Comparison of ENCODE assay signal across 1 cellular context in genomic region chr2:217047209-217047998, GRCh38.
TF ChIP-seq lines count a peak whose summit lies in the region.

No MANE protein-coding gene starts in this region.

TF ChIP-seq in IMR-90, 13 proteins besides CTCF, POLR2A, EP300 and RAD21:
- TF ChIP-seq CEBPB (IDR thresholded peaks at IDR 0.05; ENCODE audit: low read depth, low read length) (no peak), NFE2L2 (IDR thresholded peaks at IDR 0.05; ENCODE audit: low read depth, low read length) (peak; percentile 84), MAZ (IDR thresholded peaks at IDR 0.05; ENCODE audit: borderline replicate concordance, low read depth, low read length) (peak; percentile 69), BHLHE40 (IDR thresholded peaks at IDR 0.05; ENCODE audit: low read depth, low read length) (0 out of 2 replicates have a peak, but pooled peaks have one; percentile 20), FOS (IDR thresholded peaks at IDR 0.05; ENCODE audit: low read depth, low read length) (peak; percentile 78), CHD1 (IDR thresholded peaks at IDR 0.05; ENCODE audit: low read depth, low read length) (no peak), SMC3 (IDR thresholded peaks at IDR 0.05; ENCODE audit: low read depth, low read length) (no peak), ELK1 (IDR thresholded peaks at IDR 0.05; ENCODE audit: borderline replicate concordance, low read depth, low read length) (no peak), MAFK (IDR thresholded peaks at IDR 0.05; ENCODE audit: low read depth, low read length) (0 out of 2 replicates have a peak, but pooled peaks have one; percentile 15), RFX5 (IDR thresholded peaks at IDR 0.05; ENCODE audit: low read depth, low read length) (no peak), MXI1 (IDR thresholded peaks at IDR 0.05; ENCODE audit: borderline replicate concordance, low read depth, low read length) (no peak), USF2 (IDR thresholded peaks at IDR 0.05; ENCODE audit: low read depth, low read length) (no peak), RCOR1 (IDR thresholded peaks at IDR 0.05; ENCODE audit: insufficient replicate concordance, low read length) (no peak)
